ENCODE assay signal across 8 cellular contexts in genomic region chr13:31846182-31846938, GRCh38.
A peak's percentile ranks its signal among the peaks of the same experiment; 100 is the strongest.
DNase-seq lines count a peak whose midpoint lies in the region; ATAC-seq and TF ChIP-seq lines count a peak whose summit lies in the region.

No MANE protein-coding gene starts in this region.

- no peaks in the 10 kb centered on the region for H3K9me3 ChIP-seq in Panc1 (ENCODE audit: control insufficient read depth, insufficient read depth, low read depth, low read length)

- H3K36me3 Mint-ChIP-seq in IgD-negative memory B cell (peaks cover 4% of the 10 kb centered on the region), natural killer cell (no peaks in the 10 kb centered on the region)
- H3K36me3 Mint-ChIP-seq in activated T-helper 1 cell treated with anti-CD3 and anti-CD28 coated beads, Interleukin-12 subunit alpha, Interleukin-12 subunit beta, Interleukin-2, Interleukin-4 antibody, amounts not matched to agents 30 ng/mL and 10 ng/mL and 1 ng/mL, durations not matched to agents 14 hours and 24 hours and 36 hours (ENCODE audit: low read depth), result no peaks in the 10 kb centered on the region
- no peaks in the 10 kb centered on the region for H3K36me3 Mint-ChIP-seq in stimulated activated memory B cell treated with anti-CD40 and anti-IgM and Interleukin-4, amounts not matched to agents 10 μg/mL and 1 μg/mL and 100 μg/mL, for 72 hours

- intact Hi-C loops in Panc1 (cut with micrococcal nuclease; ENCODE audit: unreplicated experiment), result no loop called here
- intact Hi-C loops in activated T-helper 1 cell treated with anti-CD3 and anti-CD28 coated beads, Interleukin-12 subunit alpha, Interleukin-12 subunit beta, Interleukin-2, Interleukin-4 antibody, amounts not matched to agents 30 ng/mL and 10 ng/mL and 1 ng/mL, durations not matched to agents 14 hours and 24 hours and 36 hours (cut with micrococcal nuclease), result loop anchor here (5.0 kb wide), 1 partner anchor 471 kb away; the partner anchor contains the start of genes BRCA2 and ZAR1L
- intact Hi-C loops in natural killer cell (cut with micrococcal nuclease), result loop anchor here (2.0 kb wide), 1 partner anchor 40 kb away; no protein-coding TSS in a partner anchor

- peaks cover 3 to 8% (median 8%) of the 10 kb centered on the region in 3 donors for H3K4me1 Mint-ChIP-seq in IgD-negative memory B cell
- H3K4me1 Mint-ChIP-seq in activated T-helper 1 cell treated with anti-CD3 and anti-CD28 coated beads, Interleukin-12 subunit alpha, Interleukin-12 subunit beta, Interleukin-2, Interleukin-4 antibody, amounts not matched to agents 30 ng/mL and 10 ng/mL and 1 ng/mL, durations not matched to agents 14 hours and 24 hours and 36 hours (ENCODE audit: low read depth), result peaks cover 19% of the 10 kb centered on the region
- peaks cover 14 to 36% of the 10 kb centered on the region in 2 donors for H3K4me1 Mint-ChIP-seq in natural killer cell
- H3K4me1 Mint-ChIP-seq in stimulated activated memory B cell treated with anti-CD40 and anti-IgM and Interleukin-4, amounts not matched to agents 10 μg/mL and 1 μg/mL and 100 μg/mL, for 72 hours, result peaks cover 13% of the 10 kb centered on the region

- H3K27me3 Mint-ChIP-seq in IgD-negative memory B cell, result peaks cover 20% of the 10 kb centered on the region
- H3K27me3 Mint-ChIP-seq in activated T-helper 1 cell treated with anti-CD3 and anti-CD28 coated beads, Interleukin-12 subunit alpha, Interleukin-12 subunit beta, Interleukin-2, Interleukin-4 antibody, amounts not matched to agents 30 ng/mL and 10 ng/mL and 1 ng/mL, durations not matched to agents 14 hours and 24 hours and 36 hours (ENCODE audit: insufficient read depth), result peaks cover 58% of the 10 kb centered on the region
- H3K27me3 Mint-ChIP-seq in natural killer cell (ENCODE audit: low read depth in 2 of 2), result peaks cover 0 to 19% of the 10 kb centered on the region in 2 donors
- peaks cover 27% of the 10 kb centered on the region for H3K27me3 Mint-ChIP-seq in stimulated activated memory B cell treated with anti-CD40 and anti-IgM and Interleukin-4, amounts not matched to agents 10 μg/mL and 1 μg/mL and 100 μg/mL, for 72 hours

- H3K9me3 Mint-ChIP-seq in IgD-negative memory B cell (no peaks in the 10 kb centered on the region), natural killer cell (no peaks in the 10 kb centered on the region)
- H3K9me3 Mint-ChIP-seq in activated T-helper 1 cell treated with anti-CD3 and anti-CD28 coated beads, Interleukin-12 subunit alpha, Interleukin-12 subunit beta, Interleukin-2, Interleukin-4 antibody, amounts not matched to agents 30 ng/mL and 10 ng/mL and 1 ng/mL, durations not matched to agents 14 hours and 24 hours and 36 hours, result no peaks in the 10 kb centered on the region
- H3K9me3 Mint-ChIP-seq in stimulated activated memory B cell treated with anti-CD40 and anti-IgM and Interleukin-4, amounts not matched to agents 10 μg/mL and 1 μg/mL and 100 μg/mL, for 72 hours, result no peaks in the 10 kb centered on the region

- peak overlapping the region; percentile 49 to 53 for H3K4me3 ChIP-seq in Panc1 (ENCODE audit: low read depth in 2 of 2, low read length in 2 of 2)
- H3K4me3 ChIP-seq in fibroblast of the aortic adventitia (ENCODE audit: low read depth, low read length), result peak overlapping the region; percentile 72

- TF ChIP-seq CTCF in Panc1 (IDR thresholded peaks at IDR 0.05) (no peak), fibroblast of the aortic adventitia (IDR thresholded peaks at IDR 0.05; ENCODE audit: insufficient read depth, low read length) (no peak), natural killer cell (IDR thresholded peaks at IDR 0.05) (no peak)

- BruUV-seq in Panc1 (replicated peaks; lab: Mats Ljungman, UMichigan), result no TSS peak

- in situ Hi-C loops in Panc1 (cut with HindIII; ENCODE audit: low pct_unique_long_range_greater_than_20kb, low sequenced_read_pairs), result no loop called here

- H3K27ac ChIP-seq in Panc1 (ENCODE audit: low read length), result no peak overlapping the region

- H3K4me3 Mint-ChIP-seq in IgD-negative memory B cell, result peak overlapping the region; percentile 83 to 95 (median 92)
- peak overlapping the region; percentile 81 for H3K4me3 Mint-ChIP-seq in activated T-helper 1 cell treated with anti-CD3 and anti-CD28 coated beads, Interleukin-12 subunit alpha, Interleukin-12 subunit beta, Interleukin-2, Interleukin-4 antibody, amounts not matched to agents 30 ng/mL and 10 ng/mL and 1 ng/mL, durations not matched to agents 14 hours and 24 hours and 36 hours
- peak overlapping the region; percentile 94 for H3K4me3 Mint-ChIP-seq in natural killer cell
- peak overlapping the region; percentile 82 for H3K4me3 Mint-ChIP-seq in stimulated activated memory B cell treated with anti-CD40 and anti-IgM and Interleukin-4, amounts not matched to agents 10 μg/mL and 1 μg/mL and 100 μg/mL, for 72 hours

- POLR2A ChIA-PET in Panc1 (lab: Charles Lee), result no interaction called here

- no peaks in the 10 kb centered on the region for H3K36me3 ChIP-seq in Panc1 (ENCODE audit: control insufficient read depth, insufficient read depth, low read length)

- H3K27ac Mint-ChIP-seq in IgD-negative memory B cell (peak overlapping the region in 1 of 3 donors; percentile 27), natural killer cell (peak overlapping the region; percentile 72 to 89)
- H3K27ac Mint-ChIP-seq in activated T-helper 1 cell treated with anti-CD3 and anti-CD28 coated beads, Interleukin-12 subunit alpha, Interleukin-12 subunit beta, Interleukin-2, Interleukin-4 antibody, amounts not matched to agents 30 ng/mL and 10 ng/mL and 1 ng/mL, durations not matched to agents 14 hours and 24 hours and 36 hours, result no peak overlapping the region
- no peak overlapping the region for H3K27ac Mint-ChIP-seq in stimulated activated memory B cell treated with anti-CD40 and anti-IgM and Interleukin-4, amounts not matched to agents 10 μg/mL and 1 μg/mL and 100 μg/mL, for 72 hours

- ATAC-seq in GM21717 (IDR thresholded peaks at IDR 0.05; ENCODE audit: unreplicated experiment) (peak; percentile 97), Panc1 (peak; percentile 100), natural killer cell (peak; percentile 96 to 98 (median 97))
- ATAC-seq in stimulated activated memory B cell treated with anti-CD40 and anti-IgM and Interleukin-4, amounts not matched to agents 10 μg/mL and 1 μg/mL and 100 μg/mL, for 72 hours, result peak; percentile 98

- H3K27me3 ChIP-seq in Panc1 (ENCODE audit: control insufficient read depth, insufficient read depth, low read length), result peaks cover 2% of the 10 kb centered on the region; the same call in 1 of the 2 replicates

- CTCF ChIA-PET in Panc1 (lab: Charles Lee), result no interaction called here

- no peaks in the 10 kb centered on the region for H3K4me1 ChIP-seq in Panc1 (ENCODE audit: control insufficient read depth, insufficient read depth, low read length)

- DNase-seq in DMS153 (lab: John Stamatoyannopoulos, UW) (peak; percentile 84), Panc1 (ENCODE audit: low read depth, low spot score) (no peak), fibroblast of the aortic adventitia (ENCODE audit: low read depth) (peak; percentile 71), natural killer cell (peak; percentile 82)
- DNase-seq in activated T-helper 1 cell treated with anti-CD3 and anti-CD28 coated beads, Interleukin-12 subunit alpha, Interleukin-12 subunit beta, Interleukin-2, Interleukin-4 antibody, amounts not matched to agents 30 ng/mL and 10 ng/mL and 1 ng/mL, durations not matched to agents 14 hours and 24 hours and 36 hours (ENCODE audit: low spot score), result peak; percentile 81

Comparison
In these comparisons a context has a peak if more than half of its experiments do, and no peak if none do; other contexts are left out.
1. H3K27ac Mint-ChIP-seq: peak in natural killer cell (2 of 2); none in activated T-helper 1 cell treated with anti-CD3 and anti-CD28 coated beads, Interleukin-12 subunit alpha, Interleukin-12 subunit beta, Interleukin-2, Interleukin-4 antibody, amounts not matched to agents 30 ng/mL and 10 ng/mL and 1 ng/mL, durations not matched to agents 14 hours and 24 hours and 36 hours (single experiment) and stimulated activated memory B cell treated with anti-CD40 and anti-IgM and Interleukin-4, amounts not matched to agents 10 μg/mL and 1 μg/mL and 100 μg/mL, for 72 hours (single experiment).
2. Peak in every context shown above with its lines, with median percentiles within 50 percentile points of each other: ATAC-seq and H3K4me3 Mint-ChIP-seq.